14 cellular contexts compared by ENCODE assay signal in the genomic region with DNA sequence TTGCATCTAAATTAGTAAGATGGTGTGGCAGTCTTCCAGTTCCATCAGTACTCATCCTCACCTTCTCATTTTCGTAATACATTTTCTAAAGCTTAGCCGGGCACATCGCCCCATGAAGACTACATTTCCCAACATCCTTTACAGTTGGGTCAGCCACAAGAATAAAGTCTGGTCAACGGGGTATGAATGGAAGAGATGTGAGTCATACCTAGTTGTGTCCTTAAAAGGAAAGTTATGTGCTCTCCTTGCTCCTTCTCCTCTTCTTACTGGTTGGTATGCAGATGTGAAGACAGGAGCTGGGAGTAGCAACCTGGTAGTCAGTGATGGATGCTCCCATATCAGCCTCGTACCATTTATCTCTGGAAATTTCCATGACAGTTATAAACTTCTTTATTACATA. TPM values are rescaled to one million over a fixed set of nuclear protein-coding genes. Genes with fewer than 3 reads are reported as not detected.
DNase-seq lines count a peak whose midpoint lies in the region; ATAC-seq and TF ChIP-seq lines count a peak whose summit lies in the region.
"Had no signal": no experiment of that assay in that cellular context is flagged by ENCODE, and none has a peak within 500 bp of the region (broad histone marks: within the 10 kb centered on the region; RNA-seq: fewer than 3 reads in every experiment).

No MANE protein-coding gene starts in this region.

- H3K36me3 ChIP-seq in SJSA1: no peaks in the 10 kb centered on the region; the same call in 1 of the 2 replicates
- H3K36me3 ChIP-seq in thoracic aorta: no peaks in the 10 kb centered on the region
- H3K36me3 ChIP-seq in suprapubic skin: no peaks in the 10 kb centered on the region

- 82% methylated on average over 5 of the region's 5 CpGs for WGBS in suprapubic skin

- intact Hi-C loops in activated CD8-positive, alpha-beta T cell treated with anti-CD3 and anti-CD28 coated beads for 36 hours (cut with micrococcal nuclease): no loop called here

- no peak for TF ChIP-seq POLR2A in GM18505 (IDR thresholded peaks at IDR 0.05; ENCODE audit: borderline replicate concordance, extremely low read depth, insufficient read depth, insufficient read length)
- no peak for TF ChIP-seq POLR2A in suprapubic skin (IDR thresholded peaks at IDR 0.05)

- no peak for TF ChIP-seq EP300 in suprapubic skin (IDR thresholded peaks at IDR 0.05)

- H3K9me3 ChIP-seq in SJSA1 (replicated peaks): no peaks in the 10 kb centered on the region; the same call in none of the 2 replicates
- no peaks in the 10 kb centered on the region for H3K9me3 ChIP-seq in thoracic aorta
- H3K9me3 ChIP-seq in suprapubic skin: no peaks in the 10 kb centered on the region

- H3K27me3 ChIP-seq in SJSA1 (replicated peaks): no peaks in the 10 kb centered on the region
- H3K27me3 ChIP-seq in thoracic aorta (replicated peaks; ENCODE audit: insufficient read depth): no peaks in the 10 kb centered on the region
- no peaks in the 10 kb centered on the region for H3K27me3 ChIP-seq in suprapubic skin

- peak; percentile 27 for ATAC-seq in activated CD8-positive, alpha-beta T cell treated with anti-CD3 and anti-CD28 coated beads for 36 hours
- no peak for ATAC-seq in activated CD8-positive, alpha-beta T cell treated with anti-CD3 and anti-CD28 coated beads, Interleukin-2, amount 10 ng/mL, durations not matched to agents 7 days and 5 days
- peak; percentile 88 for ATAC-seq in thoracic aorta (ENCODE audit: insufficient number of reproducible peaks, low FRiP score, low read depth)
- no peak for ATAC-seq in GM18505 (IDR thresholded peaks at IDR 0.05; ENCODE audit: unreplicated experiment)
- ATAC-seq in GM21723 (IDR thresholded peaks at IDR 0.05; ENCODE audit: unreplicated experiment): no peak

- no peak overlapping the region for H3K27ac Mint-ChIP-seq in activated CD8-positive, alpha-beta T cell treated with anti-CD3 and anti-CD28 coated beads for 36 hours
- H3K27ac Mint-ChIP-seq in activated CD8-positive, alpha-beta T cell treated with anti-CD3 and anti-CD28 coated beads, Interleukin-2, amount 10 ng/mL, durations not matched to agents 7 days and 5 days: no peak overlapping the region
- H3K27ac Mint-ChIP-seq: activated naive CD4-positive, alpha-beta T cell treated with anti-CD3 and anti-CD28 coated beads, Interleukin-2, amount 10 ng/mL, durations not matched to agents 7 days and 5 days; B cell had no signal

- H3K4me1 Mint-ChIP-seq in activated CD8-positive, alpha-beta T cell treated with anti-CD3 and anti-CD28 coated beads for 36 hours (ENCODE audit: low read depth): peaks cover 6% of the 10 kb centered on the region
- peaks cover 10% of the 10 kb centered on the region for H3K4me1 Mint-ChIP-seq in activated CD8-positive, alpha-beta T cell treated with anti-CD3 and anti-CD28 coated beads, Interleukin-2, amount 10 ng/mL, durations not matched to agents 7 days and 5 days (ENCODE audit: low read depth)
- H3K4me1 Mint-ChIP-seq: B cell had no signal

- no peak overlapping the region for H3K4me3 Mint-ChIP-seq in activated CD8-positive, alpha-beta T cell treated with anti-CD3 and anti-CD28 coated beads for 36 hours
- H3K4me3 Mint-ChIP-seq in activated CD8-positive, alpha-beta T cell treated with anti-CD3 and anti-CD28 coated beads, Interleukin-2, amount 10 ng/mL, durations not matched to agents 7 days and 5 days: no peak overlapping the region
- H3K4me3 Mint-ChIP-seq: activated naive CD4-positive, alpha-beta T cell treated with anti-CD3 and anti-CD28 coated beads, Interleukin-2, amount 10 ng/mL, durations not matched to agents 7 days and 5 days; B cell had no signal

- no peak overlapping the region for H3K4me3 ChIP-seq in SJSA1
- H3K4me3 ChIP-seq in thoracic aorta: no peak overlapping the region
- no peak overlapping the region for H3K4me3 ChIP-seq in suprapubic skin

- peaks cover 4% of the 10 kb centered on the region for H3K9me3 Mint-ChIP-seq in activated CD8-positive, alpha-beta T cell treated with anti-CD3 and anti-CD28 coated beads for 36 hours
- no peaks in the 10 kb centered on the region for H3K9me3 Mint-ChIP-seq in activated CD8-positive, alpha-beta T cell treated with anti-CD3 and anti-CD28 coated beads, Interleukin-2, amount 10 ng/mL, durations not matched to agents 7 days and 5 days (ENCODE audit: insufficient read depth)

- no peak for DNase-seq in activated CD8-positive, alpha-beta T cell treated with anti-CD3 and anti-CD28 coated beads for 36 hours
- DNase-seq in activated CD8-positive, alpha-beta T cell treated with anti-CD3 and anti-CD28 coated beads, Interleukin-2, amount 10 ng/mL, durations not matched to agents 7 days and 5 days: no peak
- peak; percentile 51 to 55 for DNase-seq in SJSA1 (ENCODE audit: low read depth in 1 of 2, low spot score in 2 of 2)
- peak; percentile 50 for DNase-seq in fibroblast of the conjunctiva (ENCODE audit: low read depth)
- DNase-seq in thoracic aorta (ENCODE audit: low spot score): no peak
- no peak for DNase-seq in suprapubic skin (ENCODE audit: low spot score in 2 of 2)
- DNase-seq: activated naive CD4-positive, alpha-beta T cell treated with anti-CD3 and anti-CD28 coated beads, Interleukin-2, amount 10 ng/mL, durations not matched to agents 7 days and 5 days; foreskin melanocyte; GOT3; NCI-H345; stimulated activated CD4-positive, alpha-beta T cell treated with anti-CD3 and anti-CD28 coated beads, Interleukin-4, amount 100 ng/mL, for 1 hour had no signal

- POLR2A ChIA-PET in activated CD8-positive, alpha-beta T cell treated with anti-CD3 and anti-CD28 coated beads for 36 hours (lab: Charles Lee): no interaction called here
- POLR2A ChIA-PET in activated CD8-positive, alpha-beta T cell treated with anti-CD3 and anti-CD28 coated beads, Interleukin-2, amount 10 ng/mL, durations not matched to agents 7 days and 5 days (lab: Charles Lee): no interaction called here

- peaks cover 5% of the 10 kb centered on the region for H3K36me3 Mint-ChIP-seq in activated CD8-positive, alpha-beta T cell treated with anti-CD3 and anti-CD28 coated beads for 36 hours (ENCODE audit: low read depth)
- H3K36me3 Mint-ChIP-seq in activated CD8-positive, alpha-beta T cell treated with anti-CD3 and anti-CD28 coated beads, Interleukin-2, amount 10 ng/mL, durations not matched to agents 7 days and 5 days (ENCODE audit: low read depth): peaks cover 8% of the 10 kb centered on the region

- H3K4me1 ChIP-seq in SJSA1 (replicated peaks) (peaks cover 25% of the 10 kb centered on the region), thoracic aorta (ENCODE audit: control insufficient read depth in 1 of 2, low read depth in 2 of 2) (peaks cover 12 to 33% of the 10 kb centered on the region in 2 donors), suprapubic skin (peaks cover 13% of the 10 kb centered on the region)

- H3K27me3 Mint-ChIP-seq in activated CD8-positive, alpha-beta T cell treated with anti-CD3 and anti-CD28 coated beads for 36 hours: no peaks in the 10 kb centered on the region
- H3K27me3 Mint-ChIP-seq in activated CD8-positive, alpha-beta T cell treated with anti-CD3 and anti-CD28 coated beads, Interleukin-2, amount 10 ng/mL, durations not matched to agents 7 days and 5 days (ENCODE audit: low read depth): peaks cover 13% of the 10 kb centered on the region
- H3K27me3 Mint-ChIP-seq: B cell had no signal

- no peak for TF ChIP-seq CTCF in activated CD8-positive, alpha-beta T cell treated with anti-CD3 and anti-CD28 coated beads for 36 hours (IDR thresholded peaks at IDR 0.05)
- TF ChIP-seq CTCF in thoracic aorta (IDR thresholded peaks at IDR 0.05): no peak
- no peak for TF ChIP-seq CTCF in suprapubic skin (IDR thresholded peaks at IDR 0.05)

- no peak overlapping the region for H3K27ac ChIP-seq in SJSA1
- H3K27ac ChIP-seq in thoracic aorta: peak overlapping the region; percentile 45 to 57
- no peak overlapping the region for H3K27ac ChIP-seq in suprapubic skin

- CTCF ChIA-PET in activated CD8-positive, alpha-beta T cell treated with anti-CD3 and anti-CD28 coated beads for 36 hours (lab: Charles Lee): no interaction called here
- CTCF ChIA-PET in activated CD8-positive, alpha-beta T cell treated with anti-CD3 and anti-CD28 coated beads, Interleukin-2, amount 10 ng/mL, durations not matched to agents 7 days and 5 days (lab: Charles Lee): no interaction called here

RNA-seq across cellular contexts. Expression of a gene that starts 35.9 kb away (rescaled TPM):
- 1 to 10 TPM; 3.5 to 4.2 TPM for total RNA-seq in activated CD8-positive, alpha-beta T cell treated with anti-CD3 and anti-CD28 coated beads for 36 hours
- 10 to 100 TPM; 12.7 to 13.7 TPM for total RNA-seq in activated CD8-positive, alpha-beta T cell treated with anti-CD3 and anti-CD28 coated beads, Interleukin-2, amount 10 ng/mL, durations not matched to agents 7 days and 5 days
- 1.8 and 3.1 TPM in 2 replicates for total RNA-seq in SJSA1 (2014; rRNA removed; shearing (Covaris generic))
- 10 to 100 TPM; 10.8 to 11.4 TPM for total RNA-seq in thoracic aorta
- total RNA-seq in suprapubic skin: 100 to 1,000 TPM in 1 of 4 donors, 10 to 100 TPM in 3; 37.8 to 203 (median 73.2) TPM

Comparison
In these comparisons a context has a peak if more than half of its experiments do, and no peak if none do; other contexts are left out.
1. ATAC-seq: peak in activated CD8-positive, alpha-beta T cell treated with anti-CD3 and anti-CD28 coated beads for 36 hours (single experiment) and thoracic aorta (single experiment); none in activated CD8-positive, alpha-beta T cell treated with anti-CD3 and anti-CD28 coated beads, Interleukin-2, amount 10 ng/mL, durations not matched to agents 7 days and 5 days (single experiment), GM18505 (single experiment) and GM21723 (single experiment).
2. DNase-seq: peak in SJSA1 (2 of 2) and fibroblast of the conjunctiva (single experiment); none in activated CD8-positive, alpha-beta T cell treated with anti-CD3 and anti-CD28 coated beads for 36 hours (single experiment), activated CD8-positive, alpha-beta T cell treated with anti-CD3 and anti-CD28 coated beads, Interleukin-2, amount 10 ng/mL, durations not matched to agents 7 days and 5 days (single experiment), thoracic aorta (single experiment) and suprapubic skin (0 of 2).
3. H3K27ac ChIP-seq: peak in thoracic aorta (2 of 2); none in SJSA1 (single experiment) and suprapubic skin (single experiment).